16 cellular contexts compared by ENCODE assay signal in genomic region chr2:65030933-65031332, GRCh38. TPM values are rescaled to one million over a fixed set of nuclear protein-coding genes. Genes with fewer than 3 reads are reported as not detected.
DNase-seq lines count a peak whose midpoint lies in the region; ATAC-seq, FAIRE-seq and TF ChIP-seq lines count a peak whose summit lies in the region.
"Had no signal": no experiment of that assay in that cellular context is flagged by ENCODE, and none has a peak within 500 bp of the region (broad histone marks: within the 10 kb centered on the region; RNA-seq: fewer than 3 reads in every experiment).

No MANE protein-coding gene starts in this region.

- POLR2A ChIA-PET in activated B cell treated with CpG ODN at 0.5 μM for 24 hours (lab: Charles Lee) = interaction anchor here (0.6 to 4.0 kb wide), 22 partner anchors 9 to 507 kb away, joined by 3 to 80 read pairs (median 4); partner anchors contain the start of genes ACTR2, AFTPH, CEP68 and RAB1A
- POLR2A ChIA-PET in SK-N-SH (lab: Yijun Ruan, JAX) = interaction anchor here (0.9 kb wide), 1 partner anchor 25 kb away, joined by 3 read pairs; the partner anchor contains the start of gene CEP68

- peaks cover 15% of the 10 kb centered on the region for H3K36me3 Mint-ChIP-seq in activated B cell treated with CpG ODN at 0.5 μM for 24 hours (ENCODE audit: low read depth)
- H3K36me3 Mint-ChIP-seq: brain had no signal

- no peak for TF ChIP-seq EP300 in SK-N-SH (IDR thresholded peaks at IDR 0.05; ENCODE audit: borderline replicate concordance in 1 of 2, low read depth in 1 of 2, low read length in 1 of 2)

- H3K9me3 ChIP-seq in pancreas (no peaks in the 10 kb centered on the region), SK-N-SH (no peaks in the 10 kb centered on the region)
- H3K9me3 ChIP-seq: thyroid gland had no signal

- FAIRE-seq in pancreas (lab: Jason Lieb, UNC) = no peak
- FAIRE-seq: G401.6 had no signal

- H3K4me3 Mint-ChIP-seq in activated B cell treated with CpG ODN at 0.5 μM for 24 hours = peak overlapping the region; percentile 80
- H3K4me3 Mint-ChIP-seq: activated CD4-positive, alpha-beta memory T cell treated with anti-CD3 and anti-CD28 coated beads, Interleukin-2, amount 10 ng/mL, durations not matched to agents 7 days and 5 days; brain; neural crest cell had no signal

- H3K4me1 ChIP-seq in pancreas = peaks cover 0 to 16% (median 10%) of the 10 kb centered on the region in 3 donors
- H3K4me1 ChIP-seq in SK-N-SH (ENCODE audit: control insufficient read depth in 1 of 2, insufficient read depth in 2 of 2, low read depth in 1 of 2, low read length in 1 of 2) = no peaks in the 10 kb centered on the region
- H3K4me1 ChIP-seq: thyroid gland had no signal

- H3K27ac Mint-ChIP-seq in activated B cell treated with CpG ODN at 0.5 μM for 24 hours = peak overlapping the region; percentile 86
- H3K27ac Mint-ChIP-seq: activated CD4-positive, alpha-beta memory T cell treated with anti-CD3 and anti-CD28 coated beads, Interleukin-2, amount 10 ng/mL, durations not matched to agents 7 days and 5 days had no signal

- H3K4me1 Mint-ChIP-seq in activated B cell treated with CpG ODN at 0.5 μM for 24 hours = peaks cover 71% of the 10 kb centered on the region

- H3K79me2 ChIP-seq in SK-N-SH (ENCODE audit: insufficient read depth) = no peaks in the 10 kb centered on the region

- ATAC-seq in HG02571 (IDR thresholded peaks at IDR 0.05; ENCODE audit: unreplicated experiment) (peak; percentile 4), activated B cell treated with CpG ODN at 0.5 μM for 24 hours (ENCODE audit: low read depth) (no peak), pancreas (no peak)

- DNase-seq in activated B cell treated with CpG ODN at 0.5 μM for 24 hours (no peak), pancreas (no peak), Kasumi-1 (lab: John Stamatoyannopoulos, UW) (no peak), SK-N-SH (no peak)
- DNase-seq in stimulated activated CD4-positive, alpha-beta T cell treated with anti-CD3 and anti-CD28 coated beads, Interleukin-4, amount 100 ng/mL, for 4 hours = no peak
- DNase-seq: activated CD4-positive, alpha-beta memory T cell treated with anti-CD3 and anti-CD28 coated beads, Interleukin-2, amount 10 ng/mL, durations not matched to agents 7 days and 5 days; GOT3; KG1; NCI-H187 treated with DMSO at 0.1 percent for 48 hours; thyroid gland had no signal

- no peaks in the 10 kb centered on the region for H3K27me3 Mint-ChIP-seq in activated B cell treated with CpG ODN at 0.5 μM for 24 hours
- H3K27me3 Mint-ChIP-seq: activated CD4-positive, alpha-beta memory T cell treated with anti-CD3 and anti-CD28 coated beads, Interleukin-2, amount 10 ng/mL, durations not matched to agents 7 days and 5 days; brain had no signal

- H3K27ac ChIP-seq in pancreas (peak overlapping the region; percentile 19 to 81 (median 71)), SK-N-SH (ENCODE audit: low read depth in 2 of 2, low read length in 1 of 2) (no peak overlapping the region)
- H3K27ac ChIP-seq: HL-60, thyroid gland had no signal

- CTCF ChIA-PET in activated B cell treated with CpG ODN at 0.5 μM for 24 hours (lab: Charles Lee) = interaction anchor here (0.9 to 14.3 kb wide), 11 partner anchors 9 to 507 kb away, joined by 3 to 186 read pairs (median 4); partner anchors contain the start of genes AFTPH and SLC1A4
- CTCF ChIA-PET in SK-N-SH (lab: Yijun Ruan, JAX) = interaction anchor here (0.7 to 13.1 kb wide), 6 partner anchors 8 to 116 kb away, joined by 3 to 130 read pairs (median 3); no protein-coding TSS in a partner anchor

- TF ChIP-seq CTCF in activated B cell treated with CpG ODN at 0.5 μM for 24 hours (IDR thresholded peaks at IDR 0.05) = no peak
- TF ChIP-seq CTCF in pancreas (IDR thresholded peaks at IDR 0.05) = no peak
- TF ChIP-seq CTCF in SK-N-SH (IDR thresholded peaks at IDR 0.05) = no peak

- H4K20me1 ChIP-seq in SK-N-SH (ENCODE audit: insufficient read depth) = no peaks in the 10 kb centered on the region

- H3K9me3 Mint-ChIP-seq in activated B cell treated with CpG ODN at 0.5 μM for 24 hours = no peaks in the 10 kb centered on the region
- H3K9me3 Mint-ChIP-seq: activated CD4-positive, alpha-beta memory T cell treated with anti-CD3 and anti-CD28 coated beads, Interleukin-2, amount 10 ng/mL, durations not matched to agents 7 days and 5 days; brain; neural crest cell had no signal

- H3K27me3 ChIP-seq in pancreas (no peaks in the 10 kb centered on the region), SK-N-SH (ENCODE audit: insufficient read depth) (no peaks in the 10 kb centered on the region)
- H3K27me3 ChIP-seq: thyroid gland had no signal

- H2AFZ ChIP-seq in SK-N-SH (ENCODE audit: low read depth) = no peak overlapping the region

- H3K9me2 ChIP-seq in SK-N-SH = no peaks in the 10 kb centered on the region

- no peaks in the 10 kb centered on the region for H3F3A ChIP-seq in SK-N-SH (replicated peaks; ENCODE audit: insufficient read depth)

- intact Hi-C loops in activated B cell treated with CpG ODN at 0.5 μM for 24 hours (cut with micrococcal nuclease) = loop anchor here (1.0 to 5.0 kb wide), 2 partner anchors 9 to 444 kb away; no protein-coding TSS in a partner anchor
- intact Hi-C loops in pancreas (cut with DNase I) = no loop called here

- no peak overlapping the region for H3K4me2 ChIP-seq in SK-N-SH

- TF ChIP-seq RAD21 in SK-N-SH (IDR thresholded peaks at IDR 0.05; ENCODE audit: low read length) = no peak

- H3K4me3 ChIP-seq in GM08714 (ENCODE audit: low read length) (peak overlapping the region; percentile 83; the same call in 1 of the 2 replicates), pancreas (peak overlapping the region in 1 of 4 donors; percentile 11), SK-N-SH (ENCODE audit: low read depth in 2 of 2, low read length in 1 of 2) (no peak overlapping the region)
- H3K4me3 ChIP-seq: thyroid gland had no signal

- H3K36me3 ChIP-seq in pancreas = no peaks in the 10 kb centered on the region
- H3K36me3 ChIP-seq in SK-N-SH (replicated peaks in 1 of 2; ENCODE audit: control insufficient read depth in 1 of 2, insufficient read depth in 2 of 2, low read length in 1 of 2) = no peaks in the 10 kb centered on the region
- H3K36me3 ChIP-seq: thyroid gland had no signal

- no peak overlapping the region for H3K9ac ChIP-seq in SK-N-SH

- 60 to 61% methylated on average over 3 of the region's 3 CpGs for WGBS in pancreas, 2 donors
- 90% methylated on average over 3 of the region's 3 CpGs for WGBS in SK-N-SH (ENCODE audit: low lambda C conversion rate)

TF ChIP-seq in SK-N-SH, 30 proteins besides CTCF, POLR2A, EP300 and RAD21:
- TF ChIP-seq TCF12 (IDR thresholded peaks at IDR 0.05) (no peak), FOSL2 (IDR thresholded peaks at IDR 0.05; ENCODE audit: borderline replicate concordance, low read depth) (no peak), MXI1 (IDR thresholded peaks at IDR 0.05; ENCODE audit: low read depth, low read length) (no peak), SMC3 (IDR thresholded peaks at IDR 0.05; ENCODE audit: low read depth, low read length) (no peak), RFX5 (IDR thresholded peaks at IDR 0.05; ENCODE audit: low read length) (no peak), TAF1 (IDR thresholded peaks at IDR 0.05; ENCODE audit: borderline replicate concordance, low read depth, low read length) (no peak), RXRA (IDR thresholded peaks at IDR 0.05; ENCODE audit: borderline replicate concordance, low read depth) (no peak), EZH2phosphoT487 (IDR thresholded peaks at IDR 0.05; ENCODE audit: borderline replicate concordance, low read depth) (no peak), MAX (IDR thresholded peaks at IDR 0.05; ENCODE audit: low read depth) (no peak)

RNA-seq across cellular contexts. Expression of gene CEP68, which starts 25.3 kb away (rescaled TPM):
- total RNA-seq in activated B cell treated with CpG ODN at 0.5 μM for 24 hours = 16.6 and 17.9 TPM in 2 replicates
- 10 to 100 TPM in 4 of 6 donors, 1 to 10 TPM in 2; 4.4 to 13.2 (median 10.7) TPM for total RNA-seq in pancreas
- 1 to 10 TPM; 4.8 to 7.0 TPM for polyA plus RNA-seq in pancreas
- polyA plus RNA-seq in SK-N-SH (2012; rRNA removed) = 6.2 and 7.8 TPM in 2 replicates
- polyA plus RNA-seq in SK-N-SH (2012; cell fraction: cytosol; rRNA removed) = 5.4 and 6.8 TPM in 2 replicates
- 9.0 and 12.6 TPM in 2 replicates for polyA plus RNA-seq in SK-N-SH (2012; cell fraction: nucleus; rRNA removed)

RNA-seq across cellular contexts. Expression of gene SLC1A4, which starts 41.7 kb away (rescaled TPM):
- total RNA-seq in activated B cell treated with CpG ODN at 0.5 μM for 24 hours (32.1 and 35.4 TPM in 2 replicates), pancreas (10 to 100 TPM; 18.4 to 72.7 (median 27.4) TPM)
- polyA plus RNA-seq in pancreas (10 to 100 TPM; 10.9 to 13.0 TPM), SK-N-SH (2012; rRNA removed) (4.4 and 4.7 TPM in 2 replicates)
- polyA plus RNA-seq in SK-N-SH (2012; cell fraction: cytosol; rRNA removed) = 2.8 and 3.3 TPM in 2 replicates
- 4.3 and 6.0 TPM in 2 replicates for polyA plus RNA-seq in SK-N-SH (2012; cell fraction: nucleus; rRNA removed)

Comparison
In these comparisons a context has a peak if more than half of its experiments do, and no peak if none do; other contexts are left out.
1. H3K27ac ChIP-seq: peak in pancreas (4 of 4); none in SK-N-SH (0 of 2).